20 cellular contexts compared by ENCODE assay signal in genomic region chr4:153374471-153374870, GRCh38. TPM values are rescaled to one million over a fixed set of nuclear protein-coding genes. Genes with fewer than 3 reads are reported as not detected.
DNase-seq lines count a peak whose midpoint lies in the region; TF ChIP-seq lines count a peak whose summit lies in the region.
"Had no signal": no experiment of that assay in that cellular context is flagged by ENCODE, and none has a peak within 500 bp of the region (broad histone marks: within the 10 kb centered on the region; RNA-seq: fewer than 3 reads in every experiment).

No MANE protein-coding gene starts in this region.

- H3K27ac ChIP-seq in A673 (ENCODE audit: low read depth, low read length, poor library complexity, severe bottlenecking): peak overlapping the region; percentile 21
- H3K27ac ChIP-seq: 22Rv1, Peyer's patch, SJCRH30 had no signal

- CTCF ChIA-PET in A673 (lab: Charles Lee): no interaction called here

- no peak overlapping the region for H3K27ac Mint-ChIP-seq in progenitor cell of endocrine pancreas
- H3K27ac Mint-ChIP-seq: GM23338 had no signal

- H3K27me3 ChIP-seq in A673 (replicated peaks; ENCODE audit: insufficient read depth, low read depth, low read length, poor library complexity) (no peaks in the 10 kb centered on the region), adipocyte (replicated peaks; ENCODE audit: control insufficient read depth, insufficient read depth, low read length) (no peaks in the 10 kb centered on the region)
- H3K27me3 ChIP-seq: BE2C, Peyer's patch, SJCRH30 had no signal

- H3K36me3 Mint-ChIP-seq in progenitor cell of endocrine pancreas (ENCODE audit: insufficient read depth): peaks cover 21% of the 10 kb centered on the region

- peaks cover 31% of the 10 kb centered on the region for H3K36me3 ChIP-seq in A673 (ENCODE audit: insufficient read depth, low read length, poor library complexity, severe bottlenecking)
- no peaks in the 10 kb centered on the region for H3K36me3 ChIP-seq in adipocyte (ENCODE audit: control insufficient read depth, insufficient read depth, low read length, severe bottlenecking)
- H3K36me3 ChIP-seq: Peyer's patch had no signal

- POLR2A ChIA-PET in A673 (lab: Charles Lee; ENCODE audit: low non-redundant PET): no interaction called here

- H3K9me3 Mint-ChIP-seq in progenitor cell of endocrine pancreas (ENCODE audit: low read depth): peaks cover 8% of the 10 kb centered on the region

- H3K27me3 Mint-ChIP-seq in progenitor cell of endocrine pancreas: no peaks in the 10 kb centered on the region

- H3K9me3 ChIP-seq in A673 (ENCODE audit: low read depth, low read length, poor library complexity, severe bottlenecking) (no peaks in the 10 kb centered on the region), adipocyte (ENCODE audit: control insufficient read depth, low read length) (peaks cover 9% of the 10 kb centered on the region)
- H3K9me3 ChIP-seq: BE2C, SJCRH30 had no signal

- DNase-seq in A673 (ENCODE audit: low spot score) (peak; percentile 34), GM04503 (ENCODE audit: low read depth) (peak; percentile 38), adipocyte (ENCODE audit: low read depth) (peak; percentile 61), fibroblast of the aortic adventitia (ENCODE audit: low read depth) (peak; percentile 35), head of caudate nucleus (no peak), progenitor cell of endocrine pancreas (ENCODE audit: low spot score, unreplicated experiment) (no peak), NCI-H526 (lab: John Stamatoyannopoulos, UW) (no peak), cerebellum (ENCODE audit: low spot score) (no peak)
- DNase-seq: BE2C, DMS53, EL, Karpas-422, NCI-H1694, NCI-H2081, NCI-H2171 treated with DMSO at 0.1 percent for 48 hours, NCI-H524 treated with DMSO at 0.1 percent for 48 hours, Peyer's patch, SJCRH30 had no signal

- BruUV-seq in A673 (replicated peaks; lab: Mats Ljungman, UMichigan): no TSS peak

- H3K4me3 Mint-ChIP-seq in progenitor cell of endocrine pancreas (ENCODE audit: low read depth): no peak overlapping the region
- H3K4me3 Mint-ChIP-seq: GM23338 had no signal

- H3K4me1 ChIP-seq in A673 (ENCODE audit: insufficient read depth, low read length, poor library complexity, severe bottlenecking): peaks cover 19% of the 10 kb centered on the region
- H3K4me1 ChIP-seq in adipocyte (ENCODE audit: control insufficient read depth, insufficient read depth, low read length): peaks cover 14% of the 10 kb centered on the region
- H3K4me1 ChIP-seq: BE2C, Peyer's patch, SJCRH30 had no signal

- peaks cover 2% of the 10 kb centered on the region for H3K4me1 Mint-ChIP-seq in progenitor cell of endocrine pancreas (ENCODE audit: low read depth)
- H3K4me1 Mint-ChIP-seq: GM23338 had no signal

- no peak overlapping the region for H3K4me3 ChIP-seq in A673 (ENCODE audit: low read depth, low read length, poor library complexity, severe bottlenecking)
- no peak overlapping the region for H3K4me3 ChIP-seq in adipocyte (ENCODE audit: low read length)
- H3K4me3 ChIP-seq in fibroblast of the aortic adventitia (ENCODE audit: low read depth, low read length): no peak overlapping the region
- H3K4me3 ChIP-seq: GM23338, Peyer's patch, SJCRH30 had no signal

- no peak overlapping the region for H3K9ac ChIP-seq in adipocyte (ENCODE audit: low read length)

- TF ChIP-seq CTCF in A673 (conservative IDR thresholded peaks at IDR 0.05; ENCODE audit: low read depth, low read length) (no peak), fibroblast of the aortic adventitia (IDR thresholded peaks at IDR 0.05; ENCODE audit: insufficient read depth, low read length) (no peak), progenitor cell of endocrine pancreas (IDR thresholded peaks at IDR 0.05; ENCODE audit: unreplicated experiment) (no peak)

- intact Hi-C loops in A673 (cut with micrococcal nuclease; ENCODE audit: unreplicated experiment) (no loop called here), head of caudate nucleus (cut with DNase I) (no loop called here)

RNA-seq across cellular contexts. Expression of gene MND1, which starts 30.0 kb away (rescaled TPM):
- total RNA-seq in A673 (2021) (43.7 and 46.8 TPM in 2 replicates), fibroblast of the aortic adventitia (ENCODE audit: low replicate concordance) (2.4 and 15.5 TPM in 2 replicates), progenitor cell of endocrine pancreas (9.1 and 9.7 TPM in 2 replicates), cerebellum (5.3 TPM)

Comparison
In these comparisons a context has a peak if more than half of its experiments do, and no peak if none do; other contexts are left out.
1. DNase-seq: peak in A673 (single experiment), GM04503 (single experiment), adipocyte (single experiment) and fibroblast of the aortic adventitia (single experiment); none in head of caudate nucleus (0 of 42), progenitor cell of endocrine pancreas (single experiment), NCI-H526 (0 of 2) and cerebellum (single experiment).